21 cellular contexts compared by ENCODE assay signal in genomic region chr7:23603632-23604295, GRCh38. TPM values are rescaled to one million over a fixed set of nuclear protein-coding genes. Genes with fewer than 3 reads are reported as not detected.
DNase-seq lines count a peak whose midpoint lies in the region; ATAC-seq, FAIRE-seq and TF ChIP-seq lines count a peak whose summit lies in the region.
"Had no signal": no experiment of that assay in that cellular context is flagged by ENCODE, and none has a peak within 500 bp of the region (broad histone marks: within the 10 kb centered on the region; RNA-seq: fewer than 3 reads in every experiment).

No MANE protein-coding gene starts in this region.

- RAD21 ChIA-PET in GM12878 (lab: Charles Lee; ENCODE audit: unreplicated experiment) = no interaction called here

- 88% methylated on average over 4 of the region's 4 CpGs for WGBS in GM12878 (ENCODE audit: insufficient coverage, insufficient replicate concordance, low lambda C conversion rate, missing lambda C conversion rate)

- peak; percentile 24 for ATAC-seq in GM12878

- H3K4me1 ChIP-seq in Loucy (ENCODE audit: insufficient read depth, low read length, poor library complexity, severe bottlenecking) = peaks cover 37% of the 10 kb centered on the region
- peaks cover 9% of the 10 kb centered on the region; the same call in 1 of the 2 replicates for H3K4me1 ChIP-seq in GM12878 (ENCODE audit: control insufficient read depth, insufficient read depth, low read length)

- peak overlapping the region; percentile 52 for H3K4me3 Mint-ChIP-seq in nephron progenitor cell
- no peak overlapping the region for H3K4me3 Mint-ChIP-seq in Calu3 (ENCODE audit: low read depth, unreplicated experiment)
- H3K4me3 Mint-ChIP-seq: CD4-positive, alpha-beta memory T cell had no signal

- no peaks in the 10 kb centered on the region for H3K27me3 ChIP-seq in Loucy (ENCODE audit: insufficient read depth, low read length, poor library complexity, severe bottlenecking)
- no peaks in the 10 kb centered on the region for H3K27me3 ChIP-seq in GM12878 (replicated peaks in 1 of 2; ENCODE audit: control insufficient read depth in 2 of 2, insufficient read depth in 2 of 2, low read length in 1 of 2)
- H3K27me3 ChIP-seq: BLaER1 treated with 17β-estradiol and CSF1 and Interleukin-3, amounts not matched to agents 10 nM and 100 nM; SJCRH30 had no signal

- H3K9me3 Mint-ChIP-seq in nephron progenitor cell (peaks cover 17% of the 10 kb centered on the region), Calu3 (ENCODE audit: low read depth, unreplicated experiment) (no peaks in the 10 kb centered on the region)
- H3K9me3 Mint-ChIP-seq: CD4-positive, alpha-beta memory T cell had no signal

- CTCF ChIA-PET in GM12878 (lab: Yijun Ruan, JAX) (interaction anchor here (0.6 to 1.2 kb wide), 2 partner anchors 93 to 94 kb away, joined by 3 read pairs; no protein-coding TSS in a partner anchor), Calu3 (lab: Charles Lee) (no interaction called here)

- POLR2A ChIA-PET in GM12878 (lab: Charles Lee) = no interaction called here

- H3K4me3 ChIP-seq in Loucy (ENCODE audit: low read length, poor library complexity, severe bottlenecking) = no peak overlapping the region
- 0 out of 2 replicates have a peak overlapping the region, but pooled peaks have one; percentile 28 for H3K4me3 ChIP-seq in GM12878
- H3K4me3 ChIP-seq: BLaER1 treated with 17β-estradiol and CSF1 and Interleukin-3, amounts not matched to agents 10 nM and 100 nM; SJCRH30 had no signal

- H3K79me2 ChIP-seq in Loucy (ENCODE audit: insufficient read depth, low read length) (peaks cover 24% of the 10 kb centered on the region; the same call in 1 of the 2 replicates), GM12878 (ENCODE audit: control insufficient read depth, insufficient read depth, low read length) (peaks cover 67% of the 10 kb centered on the region)

- no peak overlapping the region for H2AFZ ChIP-seq in Loucy (ENCODE audit: low read length)
- H2AFZ ChIP-seq in GM12878 (ENCODE audit: control insufficient read depth, low read depth, low read length) = no peak overlapping the region

- peaks cover 44% of the 10 kb centered on the region for H3K4me1 Mint-ChIP-seq in nephron progenitor cell
- peaks cover 15% of the 10 kb centered on the region for H3K4me1 Mint-ChIP-seq in Calu3 (ENCODE audit: low read depth, unreplicated experiment)

- H4K20me1 ChIP-seq in Loucy (ENCODE audit: insufficient read depth, low read length, poor library complexity, severe bottlenecking) (no peaks in the 10 kb centered on the region), GM12878 (ENCODE audit: control insufficient read depth, insufficient read depth) (no peaks in the 10 kb centered on the region)

- SMC1A ChIA-PET in GM12878 (lab: Charles Lee; ENCODE audit: uncharacterized antibody, unreplicated experiment) = interaction anchor here (0.6 to 1.1 kb wide), 3 partner anchors 9 to 1723 kb away, joined by 3 to 4 read pairs (median 3); no protein-coding TSS in a partner anchor

- no peak for TF ChIP-seq EP300 in GM12878 (IDR thresholded peaks at IDR 0.05; ENCODE audit: borderline replicate concordance in 1 of 2, control insufficient read depth in 1 of 2, low read depth in 2 of 2, low read length in 2 of 2)

- H3K36me3 Mint-ChIP-seq in nephron progenitor cell (ENCODE audit: low read depth) (peaks cover 41% of the 10 kb centered on the region), Calu3 (ENCODE audit: insufficient read depth, unreplicated experiment) (no peaks in the 10 kb centered on the region)

- FAIRE-seq in GM12892 (lab: Jason Lieb, UNC) (peak; percentile 46), GM12878 (lab: Jason Lieb, UNC) (no peak)
- FAIRE-seq: RCC 7860 had no signal

- H3K27ac ChIP-seq in GM12878 (ENCODE audit: control insufficient read depth, insufficient read depth) = peak overlapping the region; percentile 11; the same call in 1 of the 2 replicates
- H3K27ac ChIP-seq: BLaER1 treated with 17β-estradiol and CSF1 and Interleukin-3, amounts not matched to agents 10 nM and 100 nM; SJCRH30 had no signal

- DNase-seq in GM12892 (ENCODE audit: insufficient read length) (no peak), GM12878 (ENCODE audit: low read depth, low spot score) (no peak), nephron progenitor cell (no peak), NCI-H2227 treated with DMSO at 0.1 percent for 48 hours (lab: John Stamatoyannopoulos, UW) (no peak), Calu3 (no peak)
- DNase-seq in stimulated activated CD4-positive, alpha-beta T cell treated with anti-CD3 and anti-CD28 coated beads, Interleukin-4, amount 100 ng/mL, for 1 hour = no peak
- DNase-seq: ACHN; Caco-2; CD4-positive, alpha-beta memory T cell; GDM1; H7; KBM-7; NCI-H1092 treated with DMSO at 0.1 percent for 48 hours; NCI-H1436 treated with DMSO at 0.1 percent for 48 hours; NCI-H2029; NCI-H510A treated with DMSO at 0.1 percent for 48 hours; NCI-H774; SJCRH30 had no signal

- TF ChIP-seq POLR2A in GM12892 (IDR thresholded peaks at IDR 0.05; ENCODE audit: low read depth, low read length) = no peak
- TF ChIP-seq POLR2A in GM12878 (IDR thresholded peaks at IDR 0.05; ENCODE audit: low read depth, low read length) = no peak

- intact Hi-C loops in GM12878 (cut with micrococcal nuclease; ENCODE audit: unreplicated experiment) = no loop called here
- intact Hi-C loops in Calu3 (cut with micrococcal nuclease; ENCODE audit: unreplicated experiment) = no loop called here

- H3K27ac Mint-ChIP-seq in nephron progenitor cell = no peak overlapping the region
- no peak overlapping the region for H3K27ac Mint-ChIP-seq in Calu3 (ENCODE audit: unreplicated experiment)
- H3K27ac Mint-ChIP-seq: CD4-positive, alpha-beta memory T cell had no signal

- no peaks in the 10 kb centered on the region for H3K27me3 Mint-ChIP-seq in nephron progenitor cell (ENCODE audit: low read depth, poor library complexity)
- no peaks in the 10 kb centered on the region for H3K27me3 Mint-ChIP-seq in Calu3 (ENCODE audit: unreplicated experiment)
- H3K27me3 Mint-ChIP-seq: CD4-positive, alpha-beta memory T cell had no signal

- H3K36me3 ChIP-seq in Loucy (ENCODE audit: insufficient read depth, low read length) (no peaks in the 10 kb centered on the region), GM12878 (ENCODE audit: control insufficient read depth in 2 of 2, insufficient read depth in 2 of 2, low read length in 1 of 2) (peaks cover 0 to 4% of the 10 kb centered on the region in 2 experiments; a peak in 1 of 4 replicates)

- TF ChIP-seq CTCF in Loucy (conservative IDR thresholded peaks at IDR 0.05; ENCODE audit: low read length) (no peak), GM12878 (IDR thresholded peaks at IDR 0.05 in 2 of 3, conservative IDR thresholded peaks at IDR 0.05 in 1 of 3; ENCODE audit: control insufficient read depth in 2 of 3, extremely low read depth in 1 of 3, insufficient read depth in 1 of 3, low read depth in 3 of 3, low read length in 3 of 3) (no peak), nephron progenitor cell (IDR thresholded peaks at IDR 0.05) (no peak), Calu3 (IDR thresholded peaks at IDR 0.05; ENCODE audit: unreplicated experiment) (no peak)

- peak overlapping the region; percentile 86 for H3K4me2 ChIP-seq in Loucy (ENCODE audit: low read depth, low read length, poor library complexity, severe bottlenecking)
- H3K4me2 ChIP-seq in GM12878 (ENCODE audit: control insufficient read depth, insufficient read depth) = peak overlapping the region; percentile 69
- H3K4me2 ChIP-seq: BLaER1 treated with 17β-estradiol and CSF1 and Interleukin-3, amounts not matched to agents 10 nM and 100 nM had no signal

- BruUV-seq in GM12878 (replicated peaks; lab: Mats Ljungman, UMichigan) (no TSS peak), Calu3 (replicated peaks; lab: Mats Ljungman, UMichigan) (no TSS peak)

- in situ Hi-C loops in GM12878 (cut with MboI) = no loop called here

- TF ChIP-seq RAD21 in GM12878 (IDR thresholded peaks at IDR 0.05; ENCODE audit: insufficient read depth, low read depth, low read length) = no peak

- H3K9ac ChIP-seq in Loucy (ENCODE audit: low read depth, low read length, poor library complexity, severe bottlenecking) = no peak overlapping the region
- no peak overlapping the region for H3K9ac ChIP-seq in GM12878 (ENCODE audit: control insufficient read depth, insufficient read depth, low read length)
- H3K9ac ChIP-seq: BLaER1 treated with 17β-estradiol and CSF1 and Interleukin-3, amounts not matched to agents 10 nM and 100 nM had no signal

- H3K9me2 ChIP-seq in Loucy (replicated peaks; ENCODE audit: low read depth, low read length) = no peaks in the 10 kb centered on the region

- H3F3A ChIP-seq in Loucy (ENCODE audit: low read depth) = no peaks in the 10 kb centered on the region

- H3K9me3 ChIP-seq in Loucy (ENCODE audit: insufficient read depth, low read depth, low read length) = no peaks in the 10 kb centered on the region
- no peaks in the 10 kb centered on the region for H3K9me3 ChIP-seq in GM12878 (replicated peaks; ENCODE audit: control insufficient read depth, insufficient read depth, low read length)
- H3K9me3 ChIP-seq: Caco-2, SJCRH30 had no signal

TF ChIP-seq in GM12878, 131 proteins besides CTCF, POLR2A, EP300 and RAD21:
- TF ChIP-seq SMARCA5 (IDR thresholded peaks at IDR 0.05) = no peak
- 0 out of 2 replicates have a peak, but pooled peaks have one; percentile 29 for TF ChIP-seq CREB1 (IDR thresholded peaks at IDR 0.05; ENCODE audit: low read depth)
- no peak for TF ChIP-seq SREBF1 (IDR thresholded peaks at IDR 0.05; ENCODE audit: low read length)

RNA-seq across cellular contexts. Expression of gene CCDC126, which starts 6.6 kb away (rescaled TPM):
- polyA plus RNA-seq in GM12892 (2012; ENCODE audit: missing spikeins) = 14.8 TPM
- 26.3 and 27.5 TPM in 2 replicates for total RNA-seq in GM12878 (2013; cell fraction: nucleolus; rRNA removed)
- 24.7 and 31.6 TPM in 2 replicates for total RNA-seq in GM12878 (2014; rRNA removed)
- 23.4 and 23.5 TPM in 2 replicates for total RNA-seq in GM12878 (2014; rRNA removed; fragmentation: Illumina TruSeq; extraction: Trizol)
- total RNA-seq in GM12878 (2021) = 21.7 and 21.8 TPM in 2 replicates
- 5.8 TPM for polyA plus RNA-seq in GM12878 (2011; ENCODE audit: low read depth)
- polyA plus RNA-seq in GM12878 (2011; rRNA removed) = 10.9 and 18.2 TPM in 2 replicates
- 4.5 and 6.2 TPM in 2 replicates for polyA plus RNA-seq in GM12878 (2011; cell fraction: cytosol; rRNA removed)
- 7.9 and 10.2 TPM in 2 replicates for polyA plus RNA-seq in GM12878 (2011; cell fraction: nucleus; rRNA removed)
- polyA plus RNA-seq in GM12878 (2012) = 8.7 and 12.1 TPM in 2 replicates
- polyA plus RNA-seq in GM12878 (2014; fragmentation: Illumina TruSeq; extraction: Trizol) = 18.4 and 20.0 TPM in 2 replicates
- polyA plus RNA-seq in GM12878 (2014; fragmentation: Nextera tagmentation; extraction: Ambion mirVana) = 10 to 100 TPM; 34.3 to 49.9 TPM
- polyA plus RNA-seq in GM12878 (2014; rRNA removed) = 17.2 and 22.9 TPM in 2 replicates
- 10 to 100 TPM; 32.7 to 38.7 TPM for polyA plus RNA-seq in GM12878 (2016; fragmentation: Nextera tagmentation; extraction: Ambion mirVana)
- 7.5 and 13.4 TPM in 2 replicates for polyA minus RNA-seq in GM12878 (2011; rRNA and poly(A)+ RNA removed)
- polyA minus RNA-seq in GM12878 (2011; cell fraction: cytosol; rRNA and poly(A)+ RNA removed) = 6.1 TPM in 2 replicates
- 13.3 and 23.3 TPM in 2 replicates for polyA minus RNA-seq in GM12878 (2011; cell fraction: nucleus; rRNA and poly(A)+ RNA removed)
- total RNA-seq in Calu3 (2022) = 11.0 and 12.3 TPM in 2 replicates
